In the genomic region with DNA sequence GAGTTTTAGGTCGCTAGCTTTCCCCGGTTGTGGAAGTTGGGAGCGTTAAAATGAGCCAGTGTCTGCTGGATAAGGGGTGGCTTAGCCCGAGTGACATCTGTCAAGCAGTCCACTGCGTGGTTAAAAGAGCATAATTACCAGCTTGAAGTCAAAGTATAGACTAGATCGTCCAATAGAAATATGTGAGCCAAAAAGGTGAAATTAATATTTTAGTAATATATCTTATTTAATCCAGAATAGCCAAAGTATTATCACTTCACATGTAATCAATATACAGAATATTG, we compare ENCODE assay signal across 8 cellular contexts. TPM values are rescaled to one million over a fixed set of nuclear protein-coding genes. Genes with fewer than 3 reads are reported as not detected.
DNase-seq lines count a peak whose midpoint lies in the region; ATAC-seq, FAIRE-seq and TF ChIP-seq lines count a peak whose summit lies in the region.

No MANE protein-coding gene starts in this region.

- peak overlapping the region; percentile 97 for H3K27ac Mint-ChIP-seq in stimulated activated naive B cell treated with anti-CD40 and anti-IgM and Interleukin-4, amounts not matched to agents 10 μg/mL and 1 μg/mL and 100 μg/mL, for 72 hours

- no peaks in the 10 kb centered on the region for H3K36me3 Mint-ChIP-seq in activated T-cell treated with anti-CD3 and anti-CD28 coated beads, Interleukin-2, amount 50 U/mL, for 4 hours (ENCODE audit: insufficient read depth)
- no peaks in the 10 kb centered on the region for H3K36me3 Mint-ChIP-seq in stimulated activated naive B cell treated with anti-CD40 and anti-IgM and Interleukin-4, amounts not matched to agents 10 μg/mL and 1 μg/mL and 100 μg/mL, for 72 hours

- H3K4me3 Mint-ChIP-seq in activated T-cell treated with anti-CD3 and anti-CD28 coated beads, Interleukin-2, amount 50 U/mL, for 4 hours = peak overlapping the region; percentile 98
- H3K4me3 Mint-ChIP-seq in stimulated activated naive B cell treated with anti-CD40 and anti-IgM and Interleukin-4, amounts not matched to agents 10 μg/mL and 1 μg/mL and 100 μg/mL, for 72 hours = peak overlapping the region; percentile 96 to 100

- ATAC-seq in activated T-cell treated with anti-CD3 and anti-CD28 coated beads, Interleukin-2, amount 50 U/mL, for 4 hours = peak in 1 of 2 donors; percentile 16
- peak in 1 of 2 donors; percentile 4 for ATAC-seq in right cardiac atrium
- peak in 1 of 2 donors; percentile 16 for ATAC-seq in stimulated activated naive B cell treated with anti-CD40 and anti-IgM and Interleukin-4, amounts not matched to agents 10 μg/mL and 1 μg/mL and 100 μg/mL, for 72 hours (replicated peaks)

- H3K4me3 ChIP-seq in right cardiac atrium (ENCODE audit: low read length) = peak overlapping the region; percentile 97

- TF ChIP-seq POLR2A in GM12891 (IDR thresholded peaks at IDR 0.05; ENCODE audit: low read depth, low read length) = no peak

- no peaks in the 10 kb centered on the region for H3K9me3 ChIP-seq in right cardiac atrium (ENCODE audit: control insufficient read depth, low read length)

- intact Hi-C loops in right cardiac atrium (cut with DNase I) = no loop called here

- no peak for FAIRE-seq in GM12891 (lab: Jason Lieb, UNC)

- H3K4me1 ChIP-seq in right cardiac atrium (ENCODE audit: control insufficient read depth, insufficient read depth, low read length) = no peaks in the 10 kb centered on the region

- no peaks in the 10 kb centered on the region for H3K9me3 Mint-ChIP-seq in activated T-cell treated with anti-CD3 and anti-CD28 coated beads, Interleukin-2, amount 50 U/mL, for 4 hours
- H3K9me3 Mint-ChIP-seq in stimulated activated naive B cell treated with anti-CD40 and anti-IgM and Interleukin-4, amounts not matched to agents 10 μg/mL and 1 μg/mL and 100 μg/mL, for 72 hours = no peaks in the 10 kb centered on the region

- peaks cover 16% of the 10 kb centered on the region for H3K4me1 Mint-ChIP-seq in activated T-cell treated with anti-CD3 and anti-CD28 coated beads, Interleukin-2, amount 50 U/mL, for 4 hours (ENCODE audit: low read depth)
- peaks cover 12 to 27% of the 10 kb centered on the region in 2 donors for H3K4me1 Mint-ChIP-seq in stimulated activated naive B cell treated with anti-CD40 and anti-IgM and Interleukin-4, amounts not matched to agents 10 μg/mL and 1 μg/mL and 100 μg/mL, for 72 hours

- H3K27me3 Mint-ChIP-seq in activated T-cell treated with anti-CD3 and anti-CD28 coated beads, Interleukin-2, amount 50 U/mL, for 4 hours (ENCODE audit: low read depth) = no peaks in the 10 kb centered on the region
- no peaks in the 10 kb centered on the region for H3K27me3 Mint-ChIP-seq in stimulated activated naive B cell treated with anti-CD40 and anti-IgM and Interleukin-4, amounts not matched to agents 10 μg/mL and 1 μg/mL and 100 μg/mL, for 72 hours

- peak overlapping the region; percentile 77; the same call in 1 of the 2 replicates for H3K27ac ChIP-seq in VCaP
- H3K27ac ChIP-seq in right cardiac atrium (ENCODE audit: low read length) = no peak overlapping the region

- no peak for DNase-seq in activated T-cell treated with anti-CD3 and anti-CD28 coated beads, Interleukin-2, amount 50 U/mL, for 4 hours
- DNase-seq in activated T-cell treated with anti-CD3 and anti-CD28 coated beads, Interleukin-2, amount 50 U/mL, for 48 hours = no peak
- DNase-seq in right cardiac atrium (no peak), GM12891 (ENCODE audit: insufficient read length, low spot score) (no peak), NCI-H748 (lab: John Stamatoyannopoulos, UW; ENCODE audit: unreplicated experiment) (no peak), NCI-H2171 treated with DMSO at 0.1 percent for 48 hours (lab: John Stamatoyannopoulos, UW) (no peak)
- no peak for DNase-seq in stimulated activated naive B cell treated with anti-CD40 and anti-IgM and Interleukin-4, amounts not matched to agents 10 μg/mL and 1 μg/mL and 100 μg/mL, for 72 hours

- WGBS in right cardiac atrium = 0% methylated on average over 6 of the region's 6 CpGs

- H3K27me3 ChIP-seq in right cardiac atrium (ENCODE audit: control insufficient read depth, insufficient read depth) = no peaks in the 10 kb centered on the region

- no peak for TF ChIP-seq CTCF in VCaP (conservative IDR thresholded peaks at IDR 0.05)

TF ChIP-seq in GM12891, 5 proteins besides CTCF, POLR2A, EP300 and RAD21:
- no peak for TF ChIP-seq POU2F2 (IDR thresholded peaks at IDR 0.05; ENCODE audit: low read depth, low read length)
- no peak for TF ChIP-seq POLR2AphosphoS5 (IDR thresholded peaks at IDR 0.05; ENCODE audit: low read depth, low read length)
- TF ChIP-seq SPI1 (IDR thresholded peaks at IDR 0.05; ENCODE audit: low read depth, low read length) = no peak
- TF ChIP-seq PAX5 (IDR thresholded peaks at IDR 0.05; ENCODE audit: insufficient read depth, low read length, severe bottlenecking) = no peak
- TF ChIP-seq TAF1 (IDR thresholded peaks at IDR 0.05; ENCODE audit: low read depth, low read length) = no peak

RNA-seq across cellular contexts. Expression of gene COMMD1, which starts 0.7 kb away (rescaled TPM):
- 10 to 100 TPM; 29.7 to 37.0 (median 31.0) TPM for total RNA-seq in activated T-cell treated with anti-CD3 and anti-CD28 coated beads, Interleukin-2, amount 50 U/mL, for 4 hours
- total RNA-seq in right cardiac atrium = 10 to 100 TPM; 45.3 to 62.3 (median 56.3) TPM
- polyA plus RNA-seq in right cardiac atrium = 92.4 TPM
- polyA plus RNA-seq in GM12891 (2012; ENCODE audit: low read depth, missing spikeins) = 94.9 TPM

RNA-seq across cellular contexts. Expression of gene CCT4, which starts 17.7 kb away (rescaled TPM):
- 100 to 1,000 TPM; 392 to 466 (median 441) TPM for total RNA-seq in activated T-cell treated with anti-CD3 and anti-CD28 coated beads, Interleukin-2, amount 50 U/mL, for 4 hours
- total RNA-seq in right cardiac atrium = 100 to 1,000 TPM in 3 of 4 donors, 10 to 100 TPM in 1; 89.7 to 112 (median 105) TPM
- polyA plus RNA-seq in right cardiac atrium = 74.1 TPM
- 142 TPM for polyA plus RNA-seq in GM12891 (2012; ENCODE audit: low read depth, missing spikeins)

RNA-seq across cellular contexts. Expression of gene FAM161A, which starts 52.3 kb away (rescaled TPM):
- 1 to 10 TPM; 2.5 to 3.0 (median 2.6) TPM for total RNA-seq in activated T-cell treated with anti-CD3 and anti-CD28 coated beads, Interleukin-2, amount 50 U/mL, for 4 hours
- total RNA-seq in right cardiac atrium = 1 to 10 TPM; 1.3 to 2.5 (median 1.5) TPM
- 1.1 TPM for polyA plus RNA-seq in right cardiac atrium
- 3.2 TPM for polyA plus RNA-seq in GM12891 (2012; ENCODE audit: low read depth, missing spikeins)
